8 cellular contexts compared by ENCODE assay signal in the genomic region with DNA sequence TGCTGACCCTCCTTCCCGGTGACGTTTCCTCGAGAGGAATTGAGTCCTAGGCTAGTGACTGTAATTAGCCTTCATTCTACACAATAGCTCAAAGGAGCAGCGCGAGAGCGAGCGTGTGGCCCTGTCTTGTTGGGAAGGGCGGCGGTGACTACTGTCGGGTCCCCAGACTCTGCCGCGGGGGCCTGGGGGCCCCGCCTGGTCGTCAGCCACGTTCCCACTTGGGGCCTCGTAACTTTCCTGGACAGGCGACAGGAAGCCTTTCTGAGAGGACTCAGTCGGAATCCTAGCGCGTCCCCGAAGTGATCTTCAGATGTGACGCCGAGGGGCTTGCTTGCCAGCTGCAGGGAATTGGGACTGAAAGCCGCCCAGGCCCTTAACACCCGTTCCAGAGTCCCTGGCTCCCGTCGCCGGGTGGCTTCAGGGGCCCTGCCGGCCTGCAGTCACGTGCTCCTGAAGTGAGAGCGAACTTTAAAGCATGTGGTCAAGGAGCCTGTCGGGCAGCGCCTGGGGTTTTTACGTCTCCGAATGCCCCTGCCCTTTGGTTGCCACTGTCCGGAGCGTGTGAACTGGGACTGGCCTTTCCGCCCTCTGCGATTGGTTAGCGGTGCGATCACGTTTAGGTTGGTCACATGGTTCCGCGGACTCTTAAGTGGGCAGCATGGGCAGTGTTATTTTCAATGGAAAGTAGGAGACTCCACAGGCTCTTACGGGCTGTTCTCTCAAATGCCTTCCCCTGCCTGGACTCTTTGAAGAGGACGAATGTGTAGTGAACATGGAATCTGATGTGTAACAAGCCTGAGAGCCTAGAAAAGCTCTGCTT. TPM values are rescaled to one million over a fixed set of nuclear protein-coding genes. Genes with fewer than 3 reads are reported as not detected.
DNase-seq lines count a peak whose midpoint lies in the region; ATAC-seq and TF ChIP-seq lines count a peak whose summit lies in the region.

No MANE protein-coding gene starts in this region.

- DNase-seq in ELF-1 (ENCODE audit: low read depth, low spot score) (peak; percentile 76), SK-N-DZ (ENCODE audit: low spot score) (peak; percentile 33), endodermal cell (peak; percentile 88), lung (ENCODE audit: low spot score) (peak; percentile 79), stromal cell of bone marrow (ENCODE audit: low read depth) (peak; percentile 19), NCI-H2107 treated with DMSO at 0.1 percent for 48 hours (lab: John Stamatoyannopoulos, UW; ENCODE audit: unreplicated experiment) (no peak)
- no peak for DNase-seq in activated effector memory CD4-positive, alpha-beta T cell treated with Interleukin-2 at 50 U/mL for 16 hours

- no peak overlapping the region for H3K27ac ChIP-seq in endodermal cell (ENCODE audit: low read depth, low read length)
- H3K27ac ChIP-seq in lung (ENCODE audit: low read depth in 1 of 2, low read length in 1 of 2) = peak overlapping the region; percentile 93 to 94

- WGBS in endodermal cell (ENCODE audit: insufficient coverage in 1 of 2, insufficient read length in 1 of 2), 2 experiments = 4% methylated on average over 36 to 46 of the region's 46 CpGs
- WGBS in lung, 2 donors = 6 to 10% methylated on average over 46 of the region's 46 CpGs

- H3K4me1 ChIP-seq in endodermal cell (ENCODE audit: control insufficient read depth, insufficient read depth, low read length) = peaks cover 17% of the 10 kb centered on the region
- H3K4me1 ChIP-seq in lung (ENCODE audit: control insufficient read depth in 2 of 2, insufficient read depth in 2 of 2, low read length in 2 of 2) = peaks cover 3 to 19% of the 10 kb centered on the region in 2 donors

- no peaks in the 10 kb centered on the region for H3K9me3 ChIP-seq in endodermal cell (ENCODE audit: control insufficient read depth, low read length)
- H3K9me3 ChIP-seq in lung (ENCODE audit: control insufficient read depth in 2 of 2, insufficient read depth in 1 of 2, low read length in 1 of 2) = peaks cover 0 to 1% of the 10 kb centered on the region in 2 donors

- H3K4me3 ChIP-seq in endodermal cell (ENCODE audit: low read length) (peak overlapping the region; percentile 87), lung (peak overlapping the region; percentile 59)

- H3K27me3 ChIP-seq in endodermal cell (ENCODE audit: control insufficient read depth, insufficient read depth, low read length, poor library complexity, severe bottlenecking) = peaks cover 6% of the 10 kb centered on the region
- no peaks in the 10 kb centered on the region for H3K27me3 ChIP-seq in lung (ENCODE audit: control insufficient read depth, insufficient read depth)

- peaks cover 40% of the 10 kb centered on the region for H3K4me1 Mint-ChIP-seq in endodermal cell

- peak overlapping the region; percentile 60 for H3K27ac Mint-ChIP-seq in endodermal cell

- peaks cover under 1% of the 10 kb centered on the region for H3K36me3 Mint-ChIP-seq in endodermal cell (ENCODE audit: low read depth)

- H3K36me3 ChIP-seq in endodermal cell (ENCODE audit: control insufficient read depth, insufficient read depth, low read length) (peaks cover 18% of the 10 kb centered on the region), lung (ENCODE audit: control insufficient read depth in 2 of 2, insufficient read depth in 2 of 2, low read length in 2 of 2) (no peaks in the 10 kb centered on the region)

- ATAC-seq in HG03025 (IDR thresholded peaks at IDR 0.05; ENCODE audit: low FRiP score, unreplicated experiment) (peak; percentile 13), lung (ENCODE audit: insufficient read depth, low FRiP score) (peak; percentile 54)

- H3K4me3 Mint-ChIP-seq in endodermal cell = peak overlapping the region; percentile 83

- H3K27me3 Mint-ChIP-seq in endodermal cell (ENCODE audit: insufficient read depth) = peaks cover 45% of the 10 kb centered on the region

- no peaks in the 10 kb centered on the region for H3K9me3 Mint-ChIP-seq in endodermal cell

- peak overlapping the region; percentile 85 for H3K9ac ChIP-seq in endodermal cell (ENCODE audit: extremely low read depth, low read length, poor library complexity, severe bottlenecking)

- no peak for TF ChIP-seq CTCF in endodermal cell (conservative IDR thresholded peaks at IDR 0.05)
- TF ChIP-seq CTCF in lung (IDR thresholded peaks at IDR 0.05; ENCODE audit: control extremely low read depth, extremely low read depth) = no peak

RNA-seq across cellular contexts. Expression of gene VLDLR, which starts 1.7 kb away (rescaled TPM):
- 8.7 and 10.3 TPM in 2 replicates for polyA plus RNA-seq in SK-N-DZ (2014; cell fraction: cytosol; rRNA removed)
- polyA plus RNA-seq in SK-N-DZ (2014; cell fraction: nucleus; rRNA removed) = 22.7 and 22.9 TPM in 2 replicates
- total RNA-seq in endodermal cell = 10 to 100 TPM; 29.5 to 38.7 TPM
- polyA plus RNA-seq in endodermal cell (2013, experiment 1 of 2) = 22.2 TPM
- 19.4 TPM for polyA plus RNA-seq in endodermal cell (2013, experiment 2 of 2)
- 10 to 100 TPM; 19.4 to 32.3 TPM for total RNA-seq in lung
- 1 to 10 TPM; 5.7 to 9.9 TPM for polyA plus RNA-seq in lung

Comparison
In these comparisons a context has a peak if more than half of its experiments do, and no peak if none do; other contexts are left out.
1. DNase-seq: peak in ELF-1 (single experiment), SK-N-DZ (single experiment), endodermal cell (single experiment), lung (single experiment) and stromal cell of bone marrow (single experiment); none in NCI-H2107 treated with DMSO at 0.1 percent for 48 hours (single experiment) and activated effector memory CD4-positive, alpha-beta T cell treated with Interleukin-2 at 50 U/mL for 16 hours (single experiment).